In genomic region chr2:878245-878930, GRCh38 we compare ENCODE assay signal across 21 cellular contexts.
"Had no signal": no experiment of that assay in that cellular context is flagged by ENCODE, and none has a peak within 500 bp of the region (broad histone marks: within the 10 kb centered on the region; RNA-seq: fewer than 3 reads in every experiment).

No MANE protein-coding gene starts in this region.

- H3K4me3 ChIP-seq: adrenal gland, breast epithelium, esophagus muscularis mucosa, heart right ventricle, left lung, neural progenitor cell, pancreas, right lobe of liver, smooth muscle cell, uterus had no signal

- H2AFZ ChIP-seq: neural progenitor cell had no signal

- H3K4me2 ChIP-seq: neural progenitor cell, smooth muscle cell had no signal

- FAIRE-seq: astrocyte, endothelial cell of umbilical vein, pancreas had no signal

- H3K36me3 ChIP-seq: adrenal gland, breast epithelium, esophagus muscularis mucosa, heart right ventricle, left lung, neural progenitor cell, pancreas, right lobe of liver, uterus had no signal

- H3K27ac ChIP-seq: adrenal gland, breast epithelium, esophagus muscularis mucosa, heart right ventricle, left lung, neural progenitor cell, pancreas, right lobe of liver, uterus had no signal

- H3K4me1 ChIP-seq: breast epithelium, esophagus muscularis mucosa, heart right ventricle, left lung, neural progenitor cell, pancreas, right lobe of liver, uterus had no signal

- H3K9ac ChIP-seq: neural progenitor cell had no signal

- DNase-seq: activated CD4-positive, alpha-beta memory T cell treated with anti-CD3 and anti-CD28 coated beads for 36 hours; activated CD4-positive, alpha-beta T cell treated with anti-CD3 and anti-CD28 coated beads for 36 hours; activated effector memory CD4-positive, alpha-beta T cell treated with Interleukin-2 at 50 U/mL for 16 hours; activated naive CD4-positive, alpha-beta T cell treated with anti-CD3 and anti-CD28 coated beads, Interleukin-2, amount 50 U/mL, for 16 hours; activated T-cell treated with anti-CD3 and anti-CD28 coated beads, Interleukin-2, amount 50 U/mL, for 4 hours; effector CD8-positive, alpha-beta T cell; heart right ventricle; left lung; midbrain; pancreas; right lobe of liver; stimulated activated CD4-positive, alpha-beta T cell treated with anti-CD3 and anti-CD28 coated beads, Interleukin-4, amount 100 ng/mL, for 1 hour; T-cell; uterus had no signal

- H3K27me3 ChIP-seq: adrenal gland, neural progenitor cell, right lobe of liver, uterus had no signal

- H3K9me3 ChIP-seq: adrenal gland, breast epithelium, esophagus muscularis mucosa, heart right ventricle, left lung, pancreas, right lobe of liver, uterus had no signal
